ENCODE assay signal across 8 cellular contexts in the genomic region with DNA sequence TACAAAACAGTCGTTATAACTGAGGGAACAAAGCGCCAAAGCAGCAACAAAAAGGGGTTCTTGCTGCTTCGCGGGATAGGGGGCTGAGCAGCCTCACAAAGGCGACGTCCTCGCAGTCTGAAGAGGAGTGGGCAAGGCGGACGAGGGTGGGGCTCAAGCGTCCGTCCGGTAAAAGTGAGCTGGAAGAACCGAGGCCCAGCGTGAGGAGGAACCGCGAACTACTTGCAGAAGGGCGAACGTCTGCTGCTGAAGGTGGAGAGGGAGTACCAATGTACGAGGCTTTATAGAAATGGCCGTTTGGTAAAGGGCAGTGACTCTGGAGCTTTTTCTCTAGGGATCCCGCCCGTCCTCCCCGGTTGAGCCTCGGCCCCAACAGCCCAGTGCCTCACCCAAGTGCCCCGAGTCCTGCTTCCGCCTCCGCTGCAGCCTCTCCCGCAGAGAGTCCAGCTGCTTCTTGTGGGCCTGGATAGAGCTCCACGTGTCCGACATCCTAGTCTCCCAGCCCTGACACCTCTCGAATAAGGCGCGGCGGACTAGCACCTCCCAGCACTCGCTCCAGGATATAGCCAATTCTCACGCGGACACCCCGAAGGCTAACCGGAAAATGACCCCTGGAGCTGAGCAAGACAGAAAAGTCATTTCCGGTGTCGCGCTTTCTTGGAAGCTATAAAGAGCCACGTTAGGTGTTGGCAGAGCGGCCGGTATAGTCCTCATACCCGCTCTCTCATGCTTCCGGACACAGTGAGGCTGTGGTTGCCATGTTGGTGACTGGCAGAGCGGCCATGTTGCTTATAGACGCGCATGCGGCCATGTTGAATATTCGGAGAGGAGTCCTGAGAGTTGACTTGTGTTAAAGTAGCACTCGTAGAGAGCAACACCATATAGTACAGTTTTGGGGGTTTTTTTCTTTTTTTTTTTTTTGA. TPM values are rescaled to one million over a fixed set of nuclear protein-coding genes. Genes with fewer than 3 reads are reported as not detected.
DNase-seq lines count a peak whose midpoint lies in the region; ATAC-seq and TF ChIP-seq lines count a peak whose summit lies in the region.

A gene (minus strand): TSS at position 606 of the 923 bp plus-strand sequence. CDS start 117 bp downstream, at position 489.

- H3K4me1 Mint-ChIP-seq in activated B cell treated with CpG ODN at 0.5 μM for 24 hours, result peaks cover 29% of the 10 kb centered on the region
- peaks cover 38 to 51% of the 10 kb centered on the region in 2 donors for H3K4me1 Mint-ChIP-seq in immature natural killer cell

- in situ Hi-C loops in GM18951 (cut with MboI; ENCODE audit: low sequenced_read_pairs, unreplicated experiment), result no loop called here

- TF ChIP-seq CTCF in activated B cell treated with CpG ODN at 0.5 μM for 24 hours (IDR thresholded peaks at IDR 0.05), result no peak

- TF ChIP-seq POLR2A in GM18951 (IDR thresholded peaks at IDR 0.05; ENCODE audit: extremely low read depth, insufficient read depth, insufficient read length), result peak; percentile 84

- H3K27ac Mint-ChIP-seq in activated B cell treated with CpG ODN at 0.5 μM for 24 hours (peak within 1 kb of the TSS; percentile 96), immature natural killer cell (peak within 1 kb of the TSS; percentile 97 to 99 (median 98))

- intact Hi-C loops in activated B cell treated with CpG ODN at 0.5 μM for 24 hours (cut with micrococcal nuclease), result loop anchor here (1.0 to 5.0 kb wide), 6 partner anchors 34 to 829 kb away; a partner anchor contains a TSS

- H3K4me3 Mint-ChIP-seq in activated B cell treated with CpG ODN at 0.5 μM for 24 hours (peak within 1 kb of the TSS; percentile 99), immature natural killer cell (peak within 1 kb of the TSS; percentile 99 to 100 (median 99))

- H3K36me3 Mint-ChIP-seq in activated B cell treated with CpG ODN at 0.5 μM for 24 hours (ENCODE audit: low read depth) (peaks cover 28% of the 10 kb centered on the region), immature natural killer cell (peaks cover 0 to 3% (median 0%) of the 10 kb centered on the region in 3 donors)

- POLR2A ChIA-PET in activated B cell treated with CpG ODN at 0.5 μM for 24 hours (lab: Charles Lee), result interaction anchor here (0.7 to 3.4 kb wide), 17 partner anchors 9 to 1810 kb away, joined by 3 to 35 read pairs (median 5); a partner anchor contains a TSS

- H3K9me3 Mint-ChIP-seq in activated B cell treated with CpG ODN at 0.5 μM for 24 hours (no peaks in the 10 kb centered on the region), immature natural killer cell (peaks cover 0 to 2% (median 0%) of the 10 kb centered on the region in 6 donors)

- peaks cover 3% of the 10 kb centered on the region for H3K27me3 Mint-ChIP-seq in activated B cell treated with CpG ODN at 0.5 μM for 24 hours
- H3K27me3 Mint-ChIP-seq in immature natural killer cell (ENCODE audit: low read depth in 3 of 3), result peaks cover 0 to 4% (median 2%) of the 10 kb centered on the region in 3 donors

- DNase-seq in AG08395 (ENCODE audit: low spot score) (peak; percentile 96), NCI-H345 (lab: John Stamatoyannopoulos, UW) (peak; percentile 98), activated B cell treated with CpG ODN at 0.5 μM for 24 hours (peak; percentile 80), caudate nucleus (lab: John Stamatoyannopoulos, UW) (peak; percentile 62 to 99 (median 96)), immature natural killer cell (peak; percentile 90 to 91 (median 90)), smooth muscle cell of the brain vasculature (ENCODE audit: low read depth, low spot score) (peak; percentile 97)

- CTCF ChIA-PET in activated B cell treated with CpG ODN at 0.5 μM for 24 hours (lab: Charles Lee), result interaction anchor here (0.9 to 4.5 kb wide), 4 partner anchors 12 to 55 kb away, joined by 3 to 15 read pairs (median 6); a partner anchor contains a TSS

- H3K27ac ChIP-seq in caudate nucleus (ENCODE audit: low read depth, low read length), result peak within 1 kb of the TSS; percentile 71

- peak; percentile 99 for ATAC-seq in HG03196 (IDR thresholded peaks at IDR 0.05; ENCODE audit: unreplicated experiment)
- peak; percentile 99 for ATAC-seq in activated B cell treated with CpG ODN at 0.5 μM for 24 hours (ENCODE audit: low read depth)

RNA-seq across cellular contexts. Expression of the gene that starts here (rescaled TPM):
- total RNA-seq in activated B cell treated with CpG ODN at 0.5 μM for 24 hours, result 81.9 and 94.5 TPM in 2 replicates
- polyA plus RNA-seq in immature natural killer cell, result 10 to 100 TPM; 10.0 to 21.6 (median 18.0) TPM

Comparison
In these comparisons a context has a peak if more than half of its experiments do, and no peak if none do; other contexts are left out.
1. Peak in every context shown above with its lines: DNase-seq, ATAC-seq and H3K27ac ChIP-seq.